In genomic region chr4:76689079-76689817, GRCh38 we compare ENCODE assay signal across 8 cellular contexts.
DNase-seq lines count a peak whose midpoint lies in the region; ATAC-seq lines count a peak whose summit lies in the region.

No MANE protein-coding gene starts in this region.

- DNase-seq in activated CD4-positive, alpha-beta T cell treated with anti-CD3 and anti-CD28 coated beads for 36 hours = peak; percentile 51
- DNase-seq in activated CD4-positive, alpha-beta T cell treated with anti-CD3 and anti-CD28 coated beads for 1 hour = no peak
- DNase-seq in T-cell (peak in 9 of 34 experiments; percentile 0 to 14 (median 5)), mesenchymal stem cell (peak; percentile 47), stromal cell of bone marrow (ENCODE audit: low read depth) (peak; percentile 21), NCI-H1694 treated with DMSO at 0.1 percent for 48 hours (lab: John Stamatoyannopoulos, UW) (no peak)

- H3K27ac Mint-ChIP-seq in activated CD4-positive, alpha-beta T cell treated with anti-CD3 and anti-CD28 coated beads for 36 hours = no peak overlapping the region
- H3K27ac Mint-ChIP-seq in T-cell = no peak overlapping the region

- peak overlapping the region in 1 of 2 experiments; percentile 92 for H2BK12ac ChIP-seq in mesenchymal stem cell (ENCODE audit: low read length in 2 of 2)

- H2BK5ac ChIP-seq in mesenchymal stem cell (ENCODE audit: low read depth, low read length, poor library complexity, severe bottlenecking) = peak overlapping the region; percentile 63

- H3K4me1 Mint-ChIP-seq in activated CD4-positive, alpha-beta T cell treated with anti-CD3 and anti-CD28 coated beads for 36 hours = peaks cover 12% of the 10 kb centered on the region
- peaks cover 18 to 22% (median 18%) of the 10 kb centered on the region in 3 donors for H3K4me1 Mint-ChIP-seq in T-cell

- H3K27me3 Mint-ChIP-seq in activated CD4-positive, alpha-beta T cell treated with anti-CD3 and anti-CD28 coated beads for 36 hours = peaks cover 55% of the 10 kb centered on the region
- peaks cover 59 to 73% of the 10 kb centered on the region in 2 donors for H3K27me3 Mint-ChIP-seq in T-cell

- POLR2A ChIA-PET in activated CD4-positive, alpha-beta T cell treated with anti-CD3 and anti-CD28 coated beads for 36 hours (lab: Charles Lee) = no interaction called here
- POLR2A ChIA-PET in T-cell (lab: Charles Lee) = no interaction called here

- H3K36me3 ChIP-seq in ectodermal cell (ENCODE audit: control insufficient read depth, insufficient read depth, low read length) (no peaks in the 10 kb centered on the region), mesenchymal stem cell (ENCODE audit: control insufficient read depth in 1 of 2, insufficient read depth in 2 of 2, low read depth in 1 of 2, low read length in 2 of 2) (no peaks in the 10 kb centered on the region)

- H4K91ac ChIP-seq in mesenchymal stem cell (ENCODE audit: low read length) = peak overlapping the region; percentile 96

- H4K8ac ChIP-seq in mesenchymal stem cell (ENCODE audit: low read length) = peak overlapping the region; percentile 87

- H3K27ac ChIP-seq in ectodermal cell (ENCODE audit: insufficient read depth, low read depth, low read length, poor library complexity, severe bottlenecking) (peak overlapping the region; percentile 45), mesenchymal stem cell (ENCODE audit: low read length, poor library complexity, severe bottlenecking) (peak overlapping the region; percentile 23)

- peak overlapping the region; percentile 80 for H3K9ac ChIP-seq in mesenchymal stem cell (ENCODE audit: low read length)

- H3K9me3 Mint-ChIP-seq in activated CD4-positive, alpha-beta T cell treated with anti-CD3 and anti-CD28 coated beads for 36 hours (ENCODE audit: low read depth) = no peaks in the 10 kb centered on the region
- no peaks in the 10 kb centered on the region for H3K9me3 Mint-ChIP-seq in T-cell

- H3K4me1 ChIP-seq in ectodermal cell (ENCODE audit: control insufficient read depth, insufficient read depth, low read length) (peaks cover 35% of the 10 kb centered on the region), mesenchymal stem cell (ENCODE audit: control insufficient read depth, insufficient read depth, low read depth, low read length) (peaks cover 2% of the 10 kb centered on the region)

- intact Hi-C loops in activated CD4-positive, alpha-beta T cell treated with anti-CD3 and anti-CD28 coated beads for 36 hours (cut with DNase I, micrococcal nuclease) = no loop called here

- CTCF ChIA-PET in activated CD4-positive, alpha-beta T cell treated with anti-CD3 and anti-CD28 coated beads for 36 hours (lab: Charles Lee) = interaction anchor here (0.7 to 1.8 kb wide), 2 partner anchors 10 to 1142 kb away, joined by 3 to 4 read pairs; no protein-coding TSS in a partner anchor
- CTCF ChIA-PET in T-cell (lab: Charles Lee) = interaction anchor here in 1 of 2 donors (0.6 kb wide), 1 partner anchor 356 kb away, joined by 6 read pairs; no protein-coding TSS in a partner anchor

- H3K18ac ChIP-seq in mesenchymal stem cell (ENCODE audit: low read depth in 1 of 2, low read length in 2 of 2) = peak overlapping the region; percentile 97

- peak overlapping the region; percentile 79 for H2AFZ ChIP-seq in mesenchymal stem cell (ENCODE audit: low read depth, low read length)

- H3K9me3 ChIP-seq in ectodermal cell (ENCODE audit: control insufficient read depth, low read length) (no peaks in the 10 kb centered on the region), mesenchymal stem cell (ENCODE audit: control insufficient read depth, low read length) (no peaks in the 10 kb centered on the region)

- WGBS in ectodermal cell, 2 experiments = 0% methylated on average over 88 of the region's 88 CpGs
- WGBS in mesenchymal stem cell = 1% methylated on average over 66 of the region's 88 CpGs

- peak overlapping the region; percentile 97 for H3K4me2 ChIP-seq in mesenchymal stem cell (ENCODE audit: low read length, poor library complexity, severe bottlenecking)

- H3K23ac ChIP-seq in mesenchymal stem cell (ENCODE audit: low read length in 2 of 2) = peak overlapping the region; percentile 20 to 89

- H2BK120ac ChIP-seq in mesenchymal stem cell (ENCODE audit: low read depth, low read length) = peak overlapping the region; percentile 95

- peak overlapping the region; percentile 63 for H3K4me3 ChIP-seq in ectodermal cell (ENCODE audit: insufficient read depth, low read depth, low read length)
- H3K4me3 ChIP-seq in mesenchymal stem cell (ENCODE audit: insufficient read depth in 1 of 2, low read depth in 1 of 2, low read length in 2 of 2) = peak overlapping the region; percentile 81 to 88

- H3K4ac ChIP-seq in mesenchymal stem cell (ENCODE audit: low read depth in 1 of 2, low read length in 2 of 2) = peak overlapping the region; percentile 86 to 97

- peaks cover 4% of the 10 kb centered on the region for H3K79me1 ChIP-seq in mesenchymal stem cell (replicated peaks; ENCODE audit: low read length, poor library complexity, severe bottlenecking)

- peak overlapping the region; percentile 29 to 93 for H3K14ac ChIP-seq in mesenchymal stem cell (ENCODE audit: low read length in 2 of 2)

- peak overlapping the region; percentile 93 for H2BK15ac ChIP-seq in mesenchymal stem cell (ENCODE audit: low read depth, poor library complexity, severe bottlenecking)

- H3K4me3 Mint-ChIP-seq in activated CD4-positive, alpha-beta T cell treated with anti-CD3 and anti-CD28 coated beads for 36 hours = peak overlapping the region; percentile 54
- peak overlapping the region; percentile 60 to 80 (median 68) for H3K4me3 Mint-ChIP-seq in T-cell

- H3K36me3 Mint-ChIP-seq in activated CD4-positive, alpha-beta T cell treated with anti-CD3 and anti-CD28 coated beads for 36 hours (ENCODE audit: low read depth) = no peaks in the 10 kb centered on the region
- H3K36me3 Mint-ChIP-seq in T-cell = no peaks in the 10 kb centered on the region

- peak; percentile 75 for ATAC-seq in activated CD4-positive, alpha-beta T cell treated with anti-CD3 and anti-CD28 coated beads for 36 hours
- ATAC-seq in HG03139 (IDR thresholded peaks at IDR 0.05; ENCODE audit: unreplicated experiment) (peak; percentile 42), T-cell (replicated peaks in 1 of 4) (peak; percentile 55 to 70 (median 63))

- no peaks in the 10 kb centered on the region for H3K27me3 ChIP-seq in ectodermal cell (ENCODE audit: control insufficient read depth, insufficient read depth, low read length, poor library complexity, severe bottlenecking)
- peaks cover 0 to 9% of the 10 kb centered on the region in 2 experiments for H3K27me3 ChIP-seq in mesenchymal stem cell (ENCODE audit: control insufficient read depth in 1 of 2, insufficient read depth in 1 of 2, low read length in 2 of 2)

- no peak overlapping the region for H2AK5ac ChIP-seq in mesenchymal stem cell (ENCODE audit: low read length, severe bottlenecking)

Comparison
In these comparisons a context has a peak if more than half of its experiments do, and no peak if none do; other contexts are left out.
1. DNase-seq: peak in activated CD4-positive, alpha-beta T cell treated with anti-CD3 and anti-CD28 coated beads for 36 hours (single experiment), mesenchymal stem cell (single experiment) and stromal cell of bone marrow (single experiment); none in activated CD4-positive, alpha-beta T cell treated with anti-CD3 and anti-CD28 coated beads for 1 hour (single experiment) and NCI-H1694 treated with DMSO at 0.1 percent for 48 hours (single experiment).
2. Peak in every context shown above with its lines, with median percentiles within 50 percentile points of each other: ATAC-seq.